ENCODE assay signal across 24 cellular contexts in genomic region chr10:62336404-62336803, GRCh38. TPM values are rescaled to one million over a fixed set of nuclear protein-coding genes. Genes with fewer than 3 reads are reported as not detected.
"Had no signal": no experiment of that assay in that cellular context is flagged by ENCODE, and none has a peak within 500 bp of the region (broad histone marks: within the 10 kb centered on the region; RNA-seq: fewer than 3 reads in every experiment).

No MANE protein-coding gene starts in this region.

- H3K36me3 Mint-ChIP-seq: memory B cell had no signal

- H3K4me2 ChIP-seq: hepatocyte had no signal

- H3K4me3 ChIP-seq: gastrocnemius medialis, hepatocyte, right atrium auricular region, tibial nerve had no signal

- DNase-seq: activated CD4-positive, alpha-beta T cell treated with anti-CD3 and anti-CD28 coated beads for 48 hours; activated CD4-positive, alpha-beta T cell treated with anti-CD3 and anti-CD28 coated beads, Interleukin-2, amount 50 U/mL, for 48 hours; activated CD8-positive, alpha-beta memory T cell treated with anti-CD3 and anti-CD28 coated beads for 24 hours; activated CD8-positive, alpha-beta memory T cell treated with anti-CD3 and anti-CD28 coated beads, Interleukin-2, amount 50 U/mL, for 4 hours; activated gamma-delta T cell; activated naive CD4-positive, alpha-beta T cell treated with anti-CD3 and anti-CD28 coated beads, Interleukin-2, amount 50 U/mL, for 16 hours; activated T-cell treated with anti-CD3 and anti-CD28 coated beads, Interleukin-2, amount 50 U/mL, for 24 hours; amniotic stem cell; brain microvascular endothelial cell; central memory CD4-positive, alpha-beta T cell; gastrocnemius medialis; immature natural killer cell; stimulated activated CD4-positive, alpha-beta T cell treated with anti-CD3 and anti-CD28 coated beads, Interleukin-15, amount 100 ng/mL, for 24 hours; stimulated activated CD4-positive, alpha-beta T cell treated with anti-CD3 and anti-CD28 coated beads, Interleukin-2, amount 100 ng/mL, for 24 hours; stimulated activated naive CD4-positive, alpha-beta T cell; T-helper 17 cell; T1000; WERI-Rb-1 had no signal

- H3K79me2 ChIP-seq: hepatocyte had no signal

- H3K4me3 Mint-ChIP-seq: activated T-cell treated with anti-CD3 and anti-CD28 coated beads, Interleukin-2, amount 50 U/mL, for 24 hours; immature natural killer cell; memory B cell; natural killer cell treated with Interleukin-12 subunit alpha and Interleukin-12 subunit beta and Interleukin-15 and Interleukin-18, amount 100 ng/mL, for 72 hours; T-helper 17 cell had no signal

- H3K36me3 ChIP-seq: brain microvascular endothelial cell, gastrocnemius medialis, right atrium auricular region, tibial nerve, WERI-Rb-1 had no signal

- H3K27ac ChIP-seq: brain microvascular endothelial cell, gastrocnemius medialis, hepatocyte, right atrium auricular region, tibial nerve, WERI-Rb-1 had no signal

- FAIRE-seq: astrocyte had no signal

- H2AFZ ChIP-seq: hepatocyte had no signal

- H3K4me1 ChIP-seq: gastrocnemius medialis, right atrium auricular region, tibial nerve had no signal

- H3K27ac Mint-ChIP-seq: activated T-cell treated with anti-CD3 and anti-CD28 coated beads, Interleukin-2, amount 50 U/mL, for 24 hours; immature natural killer cell; memory B cell; natural killer cell treated with Interleukin-12 subunit alpha and Interleukin-12 subunit beta and Interleukin-15 and Interleukin-18, amount 100 ng/mL, for 72 hours; T-helper 17 cell had no signal

- H3K27me3 ChIP-seq: brain microvascular endothelial cell, gastrocnemius medialis, hepatocyte, right atrium auricular region, tibial nerve had no signal

RNA-seq across cellular contexts. Expression of gene ZNF365, which starts 37.8 kb away (rescaled TPM):
- total RNA-seq: gastrocnemius medialis had no signal
